9 cellular contexts compared by ENCODE assay signal in genomic region chr2:86790828-86791561, GRCh38. TPM values are rescaled to one million over a fixed set of nuclear protein-coding genes. Genes with fewer than 3 reads are reported as not detected.
DNase-seq lines count a peak whose midpoint lies in the region; ATAC-seq and TF ChIP-seq lines count a peak whose summit lies in the region.
"Had no signal": no experiment of that assay in that cellular context is flagged by ENCODE, and none has a peak within 500 bp of the region (broad histone marks: within the 10 kb centered on the region; RNA-seq: fewer than 3 reads in every experiment).

Gene CD8A (minus strand): TSS chr2:86790913. CDS start chr2:86790825, 88 bp downstream.

- H4K20me1 ChIP-seq in PC-3 (ENCODE audit: low read length) (no peaks in the 10 kb centered on the region), Karpas-422 (ENCODE audit: insufficient read depth, low read depth, low read length) (no peaks in the 10 kb centered on the region)

- H3K9ac ChIP-seq in PC-3 (ENCODE audit: low read length) (no peak within 1 kb of the TSS), duodenal mucosa (ENCODE audit: low read depth in 1 of 2, low read length in 2 of 2) (peak within 1 kb of the TSS in 1 of 2 donors; percentile 10), Karpas-422 (ENCODE audit: low read length) (no peak within 1 kb of the TSS)

- peaks cover 5% of the 10 kb centered on the region for H3K9me3 ChIP-seq in PC-3 (ENCODE audit: low read length)
- peaks cover 0 to 4% of the 10 kb centered on the region in 2 donors for H3K9me3 ChIP-seq in duodenal mucosa (ENCODE audit: control insufficient read depth in 1 of 2, low read length in 2 of 2)
- no peaks in the 10 kb centered on the region for H3K9me3 ChIP-seq in neutrophil
- peaks cover 4% of the 10 kb centered on the region; the same call in 1 of the 2 replicates for H3K9me3 ChIP-seq in Karpas-422 (ENCODE audit: low read length)

- no TSS peak for BruUV-seq in PC-3 (replicated peaks; lab: Mats Ljungman, UMichigan)

- H3K36me3 ChIP-seq in PC-3 (ENCODE audit: low read depth, low read length) (no peaks in the 10 kb centered on the region), duodenal mucosa (ENCODE audit: control insufficient read depth in 1 of 2, insufficient read depth in 2 of 2, low read length in 2 of 2) (no peaks in the 10 kb centered on the region), neutrophil (no peaks in the 10 kb centered on the region), Karpas-422 (ENCODE audit: insufficient read depth, low read length) (peaks cover 3% of the 10 kb centered on the region; the same call in 1 of the 2 replicates)

- H3K4me1 ChIP-seq in PC-3 (ENCODE audit: insufficient read depth, low read length) = no peaks in the 10 kb centered on the region
- peaks cover 6 to 18% of the 10 kb centered on the region in 2 donors for H3K4me1 ChIP-seq in duodenal mucosa (ENCODE audit: control insufficient read depth in 1 of 2, insufficient read depth in 2 of 2, low read length in 2 of 2)
- H3K4me1 ChIP-seq in neutrophil (ENCODE audit: control insufficient read depth in 1 of 2, insufficient read depth in 1 of 2, low read depth in 1 of 2, low read length in 1 of 2) = peaks cover 14 to 22% of the 10 kb centered on the region in 2 experiments
- no peaks in the 10 kb centered on the region for H3K4me1 ChIP-seq in Karpas-422 (ENCODE audit: low read length)

- H3K4me3 ChIP-seq in PC-3 (ENCODE audit: low read length) = 0 out of 2 replicates have a peak within 1 kb of the TSS, but pooled peaks have one; percentile 30
- peak within 1 kb of the TSS; percentile 38 to 51 for H3K4me3 ChIP-seq in duodenal mucosa (ENCODE audit: low read depth in 1 of 2, low read length in 2 of 2)
- H3K4me3 ChIP-seq in neutrophil (ENCODE audit: low read depth in 1 of 2, low read length in 1 of 2) = peak within 1 kb of the TSS; percentile 17 to 20
- no peak within 1 kb of the TSS for H3K4me3 ChIP-seq in Karpas-422 (ENCODE audit: low read length)

- DNase-seq in Daoy (ENCODE audit: low read depth) (peak; percentile 44), PC-3 (no peak), Karpas-422 (no peak), SHP77 (lab: John Stamatoyannopoulos, UW) (no peak), NCI-H69 (lab: John Stamatoyannopoulos, UW) (no peak)

- H3K9me2 ChIP-seq in PC-3 (replicated peaks; ENCODE audit: low read length) (no peaks in the 10 kb centered on the region), Karpas-422 (replicated peaks; ENCODE audit: insufficient read depth, low read length) (no peaks in the 10 kb centered on the region)

- intact Hi-C loops in PC-3 (cut with micrococcal nuclease) = no loop called here

- H3F3A ChIP-seq in PC-3 (ENCODE audit: low read length, unreplicated experiment) = no peaks in the 10 kb centered on the region

- H2AFZ ChIP-seq in PC-3 (ENCODE audit: low read length) = peak within 1 kb of the TSS; percentile 53; the same call in 1 of the 2 replicates
- H2AFZ ChIP-seq in Karpas-422 (ENCODE audit: low read length) = no peak within 1 kb of the TSS

- H3K79me2 ChIP-seq in PC-3 (ENCODE audit: low read length) = no peaks in the 10 kb centered on the region
- H3K79me2 ChIP-seq in Karpas-422 (ENCODE audit: low read length) = no peaks in the 10 kb centered on the region

- no peak within 1 kb of the TSS for H3K27ac ChIP-seq in PC-3 (ENCODE audit: low read length)
- H3K27ac ChIP-seq in duodenal mucosa (ENCODE audit: low read depth, low read length) = no peak within 1 kb of the TSS
- H3K27ac ChIP-seq in neutrophil = no peak within 1 kb of the TSS
- H3K27ac ChIP-seq in Karpas-422 (ENCODE audit: low read length) = no peak within 1 kb of the TSS

- no peak for ATAC-seq in PC-3
- no peak for ATAC-seq in HG03378 (IDR thresholded peaks at IDR 0.05; ENCODE audit: unreplicated experiment)

- POLR2A ChIA-PET in PC-3 (lab: Charles Lee; ENCODE audit: unreplicated experiment) = no interaction called here

- H3K27me3 ChIP-seq in PC-3 (ENCODE audit: low read length) (peaks cover 18% of the 10 kb centered on the region), duodenal mucosa (ENCODE audit: control insufficient read depth in 1 of 2, insufficient read depth in 2 of 2, low read length in 2 of 2) (peaks cover 63 to 65% of the 10 kb centered on the region in 2 donors), neutrophil (peaks cover 88% of the 10 kb centered on the region), Karpas-422 (ENCODE audit: low read length) (peaks cover 3% of the 10 kb centered on the region; the same call in 1 of the 2 replicates)

- CTCF ChIA-PET in PC-3 (lab: Charles Lee) = interaction anchor here (0.7 kb wide), 1 partner anchor 168 kb away, joined by 4 read pairs; no protein-coding TSS in a partner anchor

- TF ChIP-seq CTCF in PC-3 (conservative IDR thresholded peaks at IDR 0.05; ENCODE audit: low read depth, low read length) = no peak
- no peak for TF ChIP-seq CTCF in neutrophil (IDR thresholded peaks at IDR 0.05)

- H3K4me2 ChIP-seq in PC-3 (ENCODE audit: low read length) (peak within 1 kb of the TSS; percentile 49), Karpas-422 (ENCODE audit: low read depth, low read length, poor library complexity, severe bottlenecking) (no peak within 1 kb of the TSS)

RNA-seq across cellular contexts. Expression of gene CD8A, which starts in this region (rescaled TPM):
- total RNA-seq in Daoy (2014; rRNA removed; shearing (Covaris generic)) = not detected in 2 replicates
- total RNA-seq in PC-3 (2014; rRNA removed) = 0.18 TPM in 1 of 2 replicates, not detected in the other
- total RNA-seq in Karpas-422 (2014; rRNA removed; shearing (Covaris generic); ENCODE audit: low replicate concordance) = not detected in 2 replicates
- total RNA-seq: fibroblast of lung had no signal

Comparison
In these comparisons a context has a peak if more than half of its experiments do, and no peak if none do; other contexts are left out.
1. Peak in DNase-seq in Daoy; RNA of the gene not detected or under 1 TPM.